ENCODE assay signal across 8 cellular contexts in genomic region chr5:134113908-134114875, GRCh38. TPM values are rescaled to one million over a fixed set of nuclear protein-coding genes. Genes with fewer than 3 reads are reported as not detected.
DNase-seq lines count a peak whose midpoint lies in the region; ATAC-seq and TF ChIP-seq lines count a peak whose summit lies in the region.

TCF7 (plus strand) TSS chr5:134114681; CDS start chr5:134114907, 226 bp downstream.

- H3K27me3 Mint-ChIP-seq in natural killer cell (ENCODE audit: low read depth in 2 of 2) = peaks cover 0 to 4% of the 10 kb centered on the region in 2 donors

- ATAC-seq in GM21390 (IDR thresholded peaks at IDR 0.05; ENCODE audit: unreplicated experiment) = peak; percentile 82
- ATAC-seq in natural killer cell = peak; percentile 71 to 88 (median 83)

- H3K27ac Mint-ChIP-seq in natural killer cell = peak within 1 kb of the TSS; percentile 87 to 91

- peak; percentile 62 for DNase-seq in DMS114 treated with DMSO at 0.1 percent for 48 hours (lab: John Stamatoyannopoulos, UW; ENCODE audit: unreplicated experiment)
- DNase-seq in HT-29 (ENCODE audit: low spot score) = peak; percentile 90
- peak; percentile 86 for DNase-seq in RKO (ENCODE audit: low spot score)
- DNase-seq in activated T-helper 9 cell treated with anti-CD3 and anti-CD28 coated beads, Interleukin-2, amount 50 U/mL, for 16 hours (ENCODE audit: low read depth) = peak; percentile 69
- DNase-seq in fibroblast of the conjunctiva (ENCODE audit: low read depth) = peak; percentile 43
- DNase-seq in natural killer cell = peak; percentile 67
- DNase-seq in superior temporal gyrus (ENCODE audit: extremely low spot score) = peak; percentile 55

- H3K9me3 Mint-ChIP-seq in natural killer cell = no peaks in the 10 kb centered on the region

- no peak for TF ChIP-seq CTCF in natural killer cell (IDR thresholded peaks at IDR 0.05)

- H3K4me1 Mint-ChIP-seq in natural killer cell = peaks cover 31 to 51% of the 10 kb centered on the region in 2 donors

- no peaks in the 10 kb centered on the region for H3K36me3 Mint-ChIP-seq in natural killer cell

- peak within 1 kb of the TSS; percentile 94 for H3K4me3 Mint-ChIP-seq in natural killer cell

- intact Hi-C loops in natural killer cell (cut with micrococcal nuclease) = loop anchor here (2.0 kb wide), 2 partner anchors 13 to 19 kb away; no protein-coding TSS in a partner anchor

RNA-seq across cellular contexts. Expression of gene TCF7, which starts in this region (rescaled TPM):
- 23.8 and 28.5 TPM in 2 replicates for total RNA-seq in HT-29 (2014; rRNA removed; shearing (Covaris generic))
- 100 to 1,000 TPM in 2 of 3 donors, 10 to 100 TPM in 1; 97.7 to 203 (median 158) TPM for total RNA-seq in natural killer cell

Comparison
In these comparisons a context has a peak if more than half of its experiments do, and no peak if none do; other contexts are left out.
1. Peak in every context shown above with its lines: DNase-seq and ATAC-seq.